ENCODE assay signal across 2 cellular contexts in genomic region chr15:31473384-31474058, GRCh38.
TF ChIP-seq lines count a peak whose summit lies in the region.

No MANE protein-coding gene starts in this region.

TF ChIP-seq in SK-N-SH, 30 proteins besides CTCF, POLR2A, EP300 and RAD21 (continued from another document):
- TF ChIP-seq, protein P1, sequence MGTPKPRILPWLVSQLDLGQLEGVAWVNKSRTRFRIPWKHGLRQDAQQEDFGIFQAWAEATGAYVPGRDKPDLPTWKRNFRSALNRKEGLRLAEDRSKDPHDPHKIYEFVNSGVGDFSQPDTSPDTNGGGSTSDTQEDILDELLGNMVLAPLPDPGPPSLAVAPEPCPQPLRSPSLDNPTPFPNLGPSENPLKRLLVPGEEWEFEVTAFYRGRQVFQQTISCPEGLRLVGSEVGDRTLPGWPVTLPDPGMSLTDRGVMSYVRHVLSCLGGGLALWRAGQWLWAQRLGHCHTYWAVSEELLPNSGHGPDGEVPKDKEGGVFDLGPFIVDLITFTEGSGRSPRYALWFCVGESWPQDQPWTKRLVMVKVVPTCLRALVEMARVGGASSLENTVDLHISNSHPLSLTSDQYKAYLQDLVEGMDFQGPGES (IDR thresholded peaks at IDR 0.05; ENCODE audit: low read depth, low read length), result no peak
- TF ChIP-seq MXI1 (IDR thresholded peaks at IDR 0.05; ENCODE audit: low read depth, low read length) (no peak), YY1 (IDR thresholded peaks at IDR 0.05; ENCODE audit: low read depth) (no peak), GATA2 (CRISPR knock-in tag; IDR thresholded peaks at IDR 0.05) (no peak), FOXJ3 (CRISPR knock-in tag; IDR thresholded peaks at IDR 0.05) (no peak), CHD2 (IDR thresholded peaks at IDR 0.05; ENCODE audit: low read length, partially characterized antibody) (no peak), NFIC (IDR thresholded peaks at IDR 0.05; ENCODE audit: borderline replicate concordance) (no peak), EZH2phosphoT487 (IDR thresholded peaks at IDR 0.05; ENCODE audit: borderline replicate concordance, low read depth) (no peak), POLR2AphosphoS5 (IDR thresholded peaks at IDR 0.05; ENCODE audit: low read depth, low read length) (no peak), TCF12 (IDR thresholded peaks at IDR 0.05) (no peak), TEAD4 (IDR thresholded peaks at IDR 0.05; ENCODE audit: borderline replicate concordance, insufficient read depth) (no peak), FOXM1 (IDR thresholded peaks at IDR 0.05; ENCODE audit: low read depth) (no peak), ELF1 (IDR thresholded peaks at IDR 0.05) (no peak), RCOR1 (IDR thresholded peaks at IDR 0.05; ENCODE audit: low read length) (no peak)
- TF ChIP-seq, protein P2, sequence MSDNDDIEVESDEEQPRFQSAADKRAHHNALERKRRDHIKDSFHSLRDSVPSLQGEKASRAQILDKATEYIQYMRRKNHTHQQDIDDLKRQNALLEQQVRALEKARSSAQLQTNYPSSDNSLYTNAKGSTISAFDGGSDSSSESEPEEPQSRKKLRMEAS (IDR thresholded peaks at IDR 0.05; ENCODE audit: low read depth), result no peak

TF ChIP-seq in SK-N-SH treated with all-trans-retinoic acid at 6 μM for 48 hours, 23 proteins besides CTCF, POLR2A, EP300 and RAD21 (continued from another document):
- TF ChIP-seq, protein P3, sequence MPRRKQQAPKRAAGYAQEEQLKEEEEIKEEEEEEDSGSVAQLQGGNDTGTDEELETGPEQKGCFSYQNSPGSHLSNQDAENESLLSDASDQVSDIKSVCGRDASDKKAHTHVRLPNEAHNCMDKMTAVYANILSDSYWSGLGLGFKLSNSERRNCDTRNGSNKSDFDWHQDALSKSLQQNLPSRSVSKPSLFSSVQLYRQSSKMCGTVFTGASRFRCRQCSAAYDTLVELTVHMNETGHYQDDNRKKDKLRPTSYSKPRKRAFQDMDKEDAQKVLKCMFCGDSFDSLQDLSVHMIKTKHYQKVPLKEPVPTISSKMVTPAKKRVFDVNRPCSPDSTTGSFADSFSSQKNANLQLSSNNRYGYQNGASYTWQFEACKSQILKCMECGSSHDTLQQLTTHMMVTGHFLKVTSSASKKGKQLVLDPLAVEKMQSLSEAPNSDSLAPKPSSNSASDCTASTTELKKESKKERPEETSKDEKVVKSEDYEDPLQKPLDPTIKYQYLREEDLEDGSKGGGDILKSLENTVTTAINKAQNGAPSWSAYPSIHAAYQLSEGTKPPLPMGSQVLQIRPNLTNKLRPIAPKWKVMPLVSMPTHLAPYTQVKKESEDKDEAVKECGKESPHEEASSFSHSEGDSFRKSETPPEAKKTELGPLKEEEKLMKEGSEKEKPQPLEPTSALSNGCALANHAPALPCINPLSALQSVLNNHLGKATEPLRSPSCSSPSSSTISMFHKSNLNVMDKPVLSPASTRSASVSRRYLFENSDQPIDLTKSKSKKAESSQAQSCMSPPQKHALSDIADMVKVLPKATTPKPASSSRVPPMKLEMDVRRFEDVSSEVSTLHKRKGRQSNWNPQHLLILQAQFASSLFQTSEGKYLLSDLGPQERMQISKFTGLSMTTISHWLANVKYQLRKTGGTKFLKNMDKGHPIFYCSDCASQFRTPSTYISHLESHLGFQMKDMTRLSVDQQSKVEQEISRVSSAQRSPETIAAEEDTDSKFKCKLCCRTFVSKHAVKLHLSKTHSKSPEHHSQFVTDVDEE (CRISPR knock-in tag; IDR thresholded peaks at IDR 0.05), result no peak
- TF ChIP-seq ZNF70 (CRISPR knock-in tag; IDR thresholded peaks at IDR 0.05), result no peak
- no peak for TF ChIP-seq ZFP30 (CRISPR knock-in tag; IDR thresholded peaks at IDR 0.05)
- TF ChIP-seq ZNF565 (CRISPR knock-in tag; conservative IDR thresholded peaks at IDR 0.05; ENCODE audit: low read depth), result no peak
- no peak for TF ChIP-seq TCF4 (CRISPR knock-in tag; IDR thresholded peaks at IDR 0.05; ENCODE audit: borderline replicate concordance)
- no peak for TF ChIP-seq BACH2 (CRISPR knock-in tag; IDR thresholded peaks at IDR 0.05; ENCODE audit: borderline replicate concordance)
- TF ChIP-seq, protein P4, sequence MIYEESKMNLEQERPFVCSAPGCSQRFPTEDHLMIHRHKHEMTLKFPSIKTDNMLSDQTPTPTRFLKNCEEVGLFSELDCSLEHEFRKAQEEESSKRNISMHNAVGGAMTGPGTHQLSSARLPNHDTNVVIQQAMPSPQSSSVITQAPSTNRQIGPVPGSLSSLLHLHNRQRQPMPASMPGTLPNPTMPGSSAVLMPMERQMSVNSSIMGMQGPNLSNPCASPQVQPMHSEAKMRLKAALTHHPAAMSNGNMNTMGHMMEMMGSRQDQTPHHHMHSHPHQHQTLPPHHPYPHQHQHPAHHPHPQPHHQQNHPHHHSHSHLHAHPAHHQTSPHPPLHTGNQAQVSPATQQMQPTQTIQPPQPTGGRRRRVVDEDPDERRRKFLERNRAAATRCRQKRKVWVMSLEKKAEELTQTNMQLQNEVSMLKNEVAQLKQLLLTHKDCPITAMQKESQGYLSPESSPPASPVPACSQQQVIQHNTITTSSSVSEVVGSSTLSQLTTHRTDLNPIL (CRISPR knock-in tag; IDR thresholded peaks at IDR 0.05; ENCODE audit: low read depth), result no peak
- TF ChIP-seq TOX (CRISPR knock-in tag; IDR thresholded peaks at IDR 0.05; ENCODE audit: borderline replicate concordance), result no peak
- no peak for TF ChIP-seq ZFP3 (CRISPR knock-in tag; IDR thresholded peaks at IDR 0.05)
- TF ChIP-seq, protein P5, sequence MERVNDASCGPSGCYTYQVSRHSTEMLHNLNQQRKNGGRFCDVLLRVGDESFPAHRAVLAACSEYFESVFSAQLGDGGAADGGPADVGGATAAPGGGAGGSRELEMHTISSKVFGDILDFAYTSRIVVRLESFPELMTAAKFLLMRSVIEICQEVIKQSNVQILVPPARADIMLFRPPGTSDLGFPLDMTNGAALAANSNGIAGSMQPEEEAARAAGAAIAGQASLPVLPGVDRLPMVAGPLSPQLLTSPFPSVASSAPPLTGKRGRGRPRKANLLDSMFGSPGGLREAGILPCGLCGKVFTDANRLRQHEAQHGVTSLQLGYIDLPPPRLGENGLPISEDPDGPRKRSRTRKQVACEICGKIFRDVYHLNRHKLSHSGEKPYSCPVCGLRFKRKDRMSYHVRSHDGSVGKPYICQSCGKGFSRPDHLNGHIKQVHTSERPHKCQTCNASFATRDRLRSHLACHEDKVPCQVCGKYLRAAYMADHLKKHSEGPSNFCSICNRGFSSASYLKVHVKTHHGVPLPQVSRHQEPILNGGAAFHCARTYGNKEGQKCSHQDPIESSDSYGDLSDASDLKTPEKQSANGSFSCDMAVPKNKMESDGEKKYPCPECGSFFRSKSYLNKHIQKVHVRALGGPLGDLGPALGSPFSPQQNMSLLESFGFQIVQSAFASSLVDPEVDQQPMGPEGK (CRISPR knock-in tag; IDR thresholded peaks at IDR 0.05; ENCODE audit: borderline replicate concordance), result no peak
